ENCODE assay signal across 1 cellular context in the genomic region with DNA sequence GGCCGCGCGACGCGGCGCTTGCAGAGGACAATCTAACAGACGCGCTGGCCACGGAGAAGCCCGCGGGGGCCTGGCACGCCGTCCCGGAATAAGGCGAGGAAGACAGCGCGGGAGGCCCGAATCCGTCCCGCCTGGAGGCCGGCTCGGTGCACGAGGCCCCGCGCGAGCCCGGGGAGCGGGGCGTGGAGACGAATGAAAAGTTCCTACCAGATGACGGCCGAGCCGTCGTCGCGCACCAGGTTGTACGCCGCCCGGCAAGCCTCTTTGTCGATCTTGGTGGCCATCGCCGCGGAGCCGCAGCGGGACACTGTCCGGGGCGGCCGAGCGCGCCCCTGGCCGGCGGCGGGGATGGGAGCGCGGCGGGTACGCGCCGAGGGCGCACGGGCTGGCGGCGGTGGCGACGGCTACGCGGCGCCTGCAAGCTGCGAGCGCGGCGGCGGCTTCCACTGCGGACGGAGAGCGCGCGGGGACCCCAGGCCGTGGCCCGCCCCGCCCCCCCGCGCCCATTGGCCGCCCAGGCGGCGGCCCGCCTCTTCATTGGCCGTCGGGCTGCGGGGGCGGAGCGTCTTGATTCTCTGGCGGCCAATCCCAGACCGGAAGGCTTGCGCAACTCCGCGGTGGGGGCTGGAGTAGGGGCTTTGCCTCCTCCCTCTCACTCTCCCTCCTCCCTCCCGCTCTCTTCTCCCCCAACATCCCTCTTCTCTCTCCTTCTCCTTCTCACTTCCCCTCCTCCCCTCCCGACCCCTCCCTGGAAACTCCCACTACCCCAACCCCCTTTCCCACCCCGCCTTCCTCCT.
TF ChIP-seq lines count a peak whose summit lies in the region.

A gene with protein sequence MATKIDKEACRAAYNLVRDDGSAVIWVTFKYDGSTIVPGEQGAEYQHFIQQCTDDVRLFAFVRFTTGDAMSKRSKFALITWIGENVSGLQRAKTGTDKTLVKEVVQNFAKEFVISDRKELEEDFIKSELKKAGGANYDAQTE (minus strand): TSS at position 448 of the 797 bp plus-strand sequence. CDS start 164 bp downstream, at position 284.

TF ChIP-seq in H1, 55 proteins besides CTCF, POLR2A, EP300 and RAD21 (continued from another document):
- peak; percentile 25; the same call in 1 of the 2 replicates for TF ChIP-seq SP2 (IDR thresholded peaks at IDR 0.05; ENCODE audit: low read length)
TF ChIP-seq in H1: peak in this region for 16.
